12 cellular contexts compared by ENCODE assay signal in the genomic region with DNA sequence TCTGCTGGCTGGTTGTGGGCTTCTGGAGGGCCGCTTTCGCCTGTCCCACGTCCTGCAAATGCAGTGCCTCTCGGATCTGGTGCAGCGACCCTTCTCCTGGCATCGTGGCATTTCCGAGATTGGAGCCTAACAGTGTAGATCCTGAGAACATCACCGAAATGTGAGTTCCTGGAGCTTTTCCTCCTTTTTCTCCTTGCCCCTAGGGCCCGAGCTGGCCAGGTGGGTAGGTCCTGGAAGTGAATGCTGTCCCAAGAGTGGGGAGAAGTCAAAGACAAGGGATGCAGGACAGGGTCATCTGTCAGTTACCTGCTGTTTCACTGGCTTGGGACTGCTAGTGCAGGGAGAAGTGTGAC. TPM values are rescaled to one million over a fixed set of nuclear protein-coding genes. Genes with fewer than 3 reads are reported as not detected.
DNase-seq lines count a peak whose midpoint lies in the region; ATAC-seq lines count a peak whose summit lies in the region.
"Had no signal": no experiment of that assay in that cellular context is flagged by ENCODE, and none has a peak within 500 bp of the region (broad histone marks: within the 10 kb centered on the region; RNA-seq: fewer than 3 reads in every experiment).

No MANE protein-coding gene starts in this region.

- no peak overlapping the region for H3K18ac ChIP-seq in trophoblast cell (ENCODE audit: low read length)

- no peak overlapping the region for H3K23ac ChIP-seq in trophoblast cell (ENCODE audit: low read length)

- peak overlapping the region; percentile 90 for H3K4me3 Mint-ChIP-seq in T-helper 17 cell

- no peak overlapping the region for H3K9ac ChIP-seq in trophoblast cell (ENCODE audit: low read length)

- ATAC-seq in T-helper 17 cell (no peak), right cardiac atrium (no peak), HG02840 (IDR thresholded peaks at IDR 0.05; ENCODE audit: low FRiP score, unreplicated experiment) (no peak)

- H3K4me1 ChIP-seq in right cardiac atrium (ENCODE audit: control insufficient read depth, insufficient read depth, low read length) (no peaks in the 10 kb centered on the region), trophoblast cell (ENCODE audit: control insufficient read depth in 1 of 2, insufficient read depth in 2 of 2, low read length in 2 of 2) (peaks cover 11 to 26% of the 10 kb centered on the region in 2 experiments)

- no peak overlapping the region for H2BK120ac ChIP-seq in trophoblast cell (ENCODE audit: insufficient read depth, low read length, poor library complexity)

- no peaks in the 10 kb centered on the region for H3K79me2 ChIP-seq in trophoblast cell (ENCODE audit: control insufficient read depth, insufficient read depth, low read length, poor library complexity)

- no peak overlapping the region for H2BK12ac ChIP-seq in trophoblast cell (ENCODE audit: low read length)

- H3K4me3 ChIP-seq in right cardiac atrium (ENCODE audit: low read length) (peak overlapping the region; percentile 55), trophoblast cell (ENCODE audit: low read depth, low read length) (peak overlapping the region; percentile 56)

- H4K8ac ChIP-seq in trophoblast cell (ENCODE audit: low read depth, low read length): no peak overlapping the region

- H3K9me3 ChIP-seq in T-helper 17 cell (ENCODE audit: control insufficient read depth, low read length, poor library complexity, severe bottlenecking) (no peaks in the 10 kb centered on the region), right cardiac atrium (ENCODE audit: control insufficient read depth, low read length) (no peaks in the 10 kb centered on the region), trophoblast cell (ENCODE audit: insufficient read depth, low read depth, low read length) (peaks cover 3% of the 10 kb centered on the region)

- no peak overlapping the region for H2BK5ac ChIP-seq in trophoblast cell (ENCODE audit: low read depth, low read length, poor library complexity)

- H3K27ac ChIP-seq in right cardiac atrium (ENCODE audit: low read length) (peak overlapping the region; percentile 51), trophoblast cell (ENCODE audit: low read depth, low read length) (no peak overlapping the region)
- H3K27ac ChIP-seq: RWPE1 had no signal

- H3K79me1 ChIP-seq in trophoblast cell (ENCODE audit: low read length): no peaks in the 10 kb centered on the region

- H3K36me3 ChIP-seq in trophoblast cell (ENCODE audit: control insufficient read depth in 1 of 2, insufficient read depth in 2 of 2, low read length in 2 of 2): no peaks in the 10 kb centered on the region

- DNase-seq in 8988T (peak; percentile 26), T-helper 17 cell (no peak), right cardiac atrium (no peak), trophoblast cell (no peak), iPS-NIHi7 (ENCODE audit: extremely low spot score) (no peak), NCI-H446 (lab: John Stamatoyannopoulos, UW) (no peak), NOMO-1 (lab: John Stamatoyannopoulos, UW; ENCODE audit: unreplicated experiment in 2 of 2) (no peak)
- DNase-seq: AML-193, GOT3, Kasumi-1 had no signal

- H4K91ac ChIP-seq in trophoblast cell (ENCODE audit: low read depth, low read length): no peak overlapping the region

- H4K12ac ChIP-seq in trophoblast cell (ENCODE audit: low read depth, low read length): no peak overlapping the region

- no peak overlapping the region for H3K27ac Mint-ChIP-seq in T-helper 17 cell

- H3K27me3 ChIP-seq in right cardiac atrium (ENCODE audit: control insufficient read depth, insufficient read depth) (no peaks in the 10 kb centered on the region), trophoblast cell (ENCODE audit: insufficient read depth, low read length) (peaks cover 22% of the 10 kb centered on the region)

- H3K27me3 Mint-ChIP-seq in T-helper 17 cell: peaks cover 63% of the 10 kb centered on the region

- no peak overlapping the region for H3K4ac ChIP-seq in trophoblast cell (ENCODE audit: low read depth, low read length)

- H3K14ac ChIP-seq in trophoblast cell (ENCODE audit: low read length): no peak overlapping the region

- peaks cover 5% of the 10 kb centered on the region for H3K36me3 Mint-ChIP-seq in T-helper 17 cell (ENCODE audit: low read depth)

- no peak overlapping the region for H2AK5ac ChIP-seq in trophoblast cell (ENCODE audit: low read length)

- 35% methylated on average over 9 of the region's 9 CpGs for WGBS in right cardiac atrium
- WGBS in trophoblast cell (ENCODE audit: extremely low coverage, insufficient coverage, insufficient read length): no CpG with 5 or more reads among the region's 9 CpGs

- peak overlapping the region; percentile 90 for H3K4me2 ChIP-seq in trophoblast cell (ENCODE audit: low read length)

- peaks cover 18% of the 10 kb centered on the region for H3K4me1 Mint-ChIP-seq in T-helper 17 cell

- H2AFZ ChIP-seq in trophoblast cell (ENCODE audit: insufficient read depth, low read length, poor library complexity): peak overlapping the region; percentile 5

- intact Hi-C loops in right cardiac atrium (cut with DNase I): no loop called here

RNA-seq across cellular contexts. Expression of a gene that starts 1.2 kb away (rescaled TPM):
- total RNA-seq in T-helper 17 cell: 1 to 10 TPM; 1.1 to 1.6 TPM
- total RNA-seq in right cardiac atrium: 10 to 100 TPM; 24.0 to 55.3 (median 39.7) TPM
- 9.6 TPM for polyA plus RNA-seq in right cardiac atrium
- polyA plus RNA-seq in trophoblast cell (2013): 3.9 and 4.9 TPM in 2 replicates

Comparison
In these comparisons a context has a peak if more than half of its experiments do, and no peak if none do; other contexts are left out.
1. RNA of a gene that starts 1.2 kb away (total RNA-seq): 24.0 to 55.3 TPM in right cardiac atrium; 1.1 to 1.6 TPM in T-helper 17 cell; every median in the first group is over 4 times any median in the second.